In genomic region chr17:8125947-8126305, GRCh38 we compare ENCODE assay signal across 8 cellular contexts. TPM values are rescaled to one million over a fixed set of nuclear protein-coding genes. Genes with fewer than 3 reads are reported as not detected.
DNase-seq lines count a peak whose midpoint lies in the region; ATAC-seq and TF ChIP-seq lines count a peak whose summit lies in the region.

No MANE protein-coding gene starts in this region.

- no peak overlapping the region for H2AK5ac ChIP-seq in mesenchymal stem cell (ENCODE audit: low read length, severe bottlenecking)

- no peak for TF ChIP-seq CTCF in vagina (IDR thresholded peaks at IDR 0.05)

- peaks cover 43% of the 10 kb centered on the region for H3K36me3 Mint-ChIP-seq in central memory CD8-positive, alpha-beta T cell (ENCODE audit: insufficient read depth)

- H3K79me1 ChIP-seq in mesenchymal stem cell (replicated peaks; ENCODE audit: low read length, poor library complexity, severe bottlenecking) = no peaks in the 10 kb centered on the region

- peaks cover 57% of the 10 kb centered on the region for H3K4me1 Mint-ChIP-seq in central memory CD8-positive, alpha-beta T cell

- no peak overlapping the region for H2BK15ac ChIP-seq in mesenchymal stem cell (ENCODE audit: low read depth, poor library complexity, severe bottlenecking)

- H3K27ac Mint-ChIP-seq in central memory CD8-positive, alpha-beta T cell (ENCODE audit: low read depth) = peak overlapping the region; percentile 99

- peaks cover 47% of the 10 kb centered on the region for H3K27me3 Mint-ChIP-seq in central memory CD8-positive, alpha-beta T cell

- no peak overlapping the region for H2BK120ac ChIP-seq in mesenchymal stem cell (ENCODE audit: low read depth, low read length)

- ATAC-seq in central memory CD8-positive, alpha-beta T cell (replicated peaks; ENCODE audit: extremely low read depth, poor library complexity, severe bottlenecking) = no peak
- no peak for ATAC-seq in HG03571 (IDR thresholded peaks at IDR 0.05; ENCODE audit: unreplicated experiment)
- no peak for ATAC-seq in GM19467 (IDR thresholded peaks at IDR 0.05; ENCODE audit: unreplicated experiment)

- no peak for TF ChIP-seq POLR2A in vagina (IDR thresholded peaks at IDR 0.05)

- H3K4me3 Mint-ChIP-seq in central memory CD8-positive, alpha-beta T cell = peak overlapping the region; percentile 96

- H2BK12ac ChIP-seq in mesenchymal stem cell (ENCODE audit: low read length in 2 of 2) = no peak overlapping the region

- peak overlapping the region; percentile 29 for H2AFZ ChIP-seq in mesenchymal stem cell (ENCODE audit: low read depth, low read length)

- WGBS in mesenchymal stem cell = 1% methylated on average over 19 of the region's 19 CpGs

- H3K4me1 ChIP-seq in mesenchymal stem cell (ENCODE audit: control insufficient read depth, insufficient read depth, low read depth, low read length) (peaks cover 46% of the 10 kb centered on the region), vagina (peaks cover 53% of the 10 kb centered on the region)

- peak overlapping the region in 1 of 2 experiments; percentile 32 for H3K4ac ChIP-seq in mesenchymal stem cell (ENCODE audit: low read depth in 1 of 2, low read length in 2 of 2)

- peak overlapping the region; percentile 99 for H3K4me2 ChIP-seq in mesenchymal stem cell (ENCODE audit: low read length, poor library complexity, severe bottlenecking)

- peaks cover 23 to 30% of the 10 kb centered on the region in 2 experiments for H3K27me3 ChIP-seq in mesenchymal stem cell (ENCODE audit: control insufficient read depth in 1 of 2, insufficient read depth in 1 of 2, low read length in 2 of 2)
- no peaks in the 10 kb centered on the region for H3K27me3 ChIP-seq in vagina

- no peaks in the 10 kb centered on the region for H3K9me3 Mint-ChIP-seq in central memory CD8-positive, alpha-beta T cell

- H3K9me3 ChIP-seq in mesenchymal stem cell (ENCODE audit: control insufficient read depth, low read length) (no peaks in the 10 kb centered on the region), vagina (no peaks in the 10 kb centered on the region)

- DNase-seq in NCI-H526 treated with DMSO at 0.1 percent for 48 hours (lab: John Stamatoyannopoulos, UW) = peak; percentile 51
- DNase-seq in NCI-H526 (lab: John Stamatoyannopoulos, UW) = no peak
- DNase-seq in NCI-H2227 (lab: John Stamatoyannopoulos, UW; ENCODE audit: unreplicated experiment) = peak; percentile 60
- DNase-seq in central memory CD8-positive, alpha-beta T cell (ENCODE audit: low spot score in 2 of 2) = no peak
- DNase-seq in mesenchymal stem cell = peak; percentile 68
- no peak for DNase-seq in vagina (ENCODE audit: extremely low spot score in 2 of 2)

- peak overlapping the region; percentile 67 for H3K9ac ChIP-seq in mesenchymal stem cell (ENCODE audit: low read length)

- H4K8ac ChIP-seq in mesenchymal stem cell (ENCODE audit: low read length) = no peak overlapping the region

- intact Hi-C loops in vagina (cut with DNase I) = no loop called here

- no peak overlapping the region for H3K14ac ChIP-seq in mesenchymal stem cell (ENCODE audit: low read length in 2 of 2)

- H3K27ac ChIP-seq in mesenchymal stem cell (ENCODE audit: low read length, poor library complexity, severe bottlenecking) (no peak overlapping the region), vagina (peak overlapping the region; percentile 89)

- H3K23ac ChIP-seq in mesenchymal stem cell (ENCODE audit: low read length in 2 of 2) = no peak overlapping the region

- peak overlapping the region; percentile 71 for H4K91ac ChIP-seq in mesenchymal stem cell (ENCODE audit: low read length)

- peak overlapping the region in 1 of 2 experiments; percentile 70 for H3K18ac ChIP-seq in mesenchymal stem cell (ENCODE audit: low read depth in 1 of 2, low read length in 2 of 2)

- H2BK5ac ChIP-seq in mesenchymal stem cell (ENCODE audit: low read depth, low read length, poor library complexity, severe bottlenecking) = no peak overlapping the region

- H3K4me3 ChIP-seq in mesenchymal stem cell (ENCODE audit: insufficient read depth in 1 of 2, low read depth in 1 of 2, low read length in 2 of 2) = peak overlapping the region; percentile 66 to 85
- H3K4me3 ChIP-seq in vagina = peak overlapping the region; percentile 58 to 76

- no peaks in the 10 kb centered on the region for H3K36me3 ChIP-seq in mesenchymal stem cell (ENCODE audit: control insufficient read depth in 1 of 2, insufficient read depth in 2 of 2, low read depth in 1 of 2, low read length in 2 of 2)
- H3K36me3 ChIP-seq in vagina = no peaks in the 10 kb centered on the region

RNA-seq across cellular contexts. Expression of gene HES7, which starts 2.0 kb away (rescaled TPM):
- 1.5 TPM for polyA plus RNA-seq in mesenchymal stem cell (2013, experiment 1 of 2)
- 1.4 TPM for polyA plus RNA-seq in mesenchymal stem cell (2013, experiment 2 of 2)
- not detected for total RNA-seq in vagina

RNA-seq across cellular contexts. Expression of gene ALOXE3, which starts 7.6 kb away (rescaled TPM):
- polyA plus RNA-seq in mesenchymal stem cell (2013, experiment 1 of 2) = 0.01 TPM
- not detected for polyA plus RNA-seq in mesenchymal stem cell (2013, experiment 2 of 2)
- 1.5 TPM for total RNA-seq in vagina

RNA-seq across cellular contexts. Expression of gene PER1, which starts 26.3 kb away (rescaled TPM):
- 34.9 TPM for polyA plus RNA-seq in mesenchymal stem cell (2013, experiment 1 of 2)
- 25.8 TPM for polyA plus RNA-seq in mesenchymal stem cell (2013, experiment 2 of 2)
- total RNA-seq in vagina = 215 TPM

RNA-seq across cellular contexts. Expression of gene VAMP2, which starts 36.8 kb away (rescaled TPM):
- 48.0 TPM for polyA plus RNA-seq in mesenchymal stem cell (2013, experiment 1 of 2)
- polyA plus RNA-seq in mesenchymal stem cell (2013, experiment 2 of 2) = 47.4 TPM
- 35.6 TPM for total RNA-seq in vagina

RNA-seq across cellular contexts. Expression of gene ALOX12B, which starts 38.4 kb away (rescaled TPM):
- not detected for polyA plus RNA-seq in mesenchymal stem cell (2013, experiment 1 of 2)
- polyA plus RNA-seq in mesenchymal stem cell (2013, experiment 2 of 2) = not detected
- total RNA-seq in vagina = 15.0 TPM

Comparison
In these comparisons a context has a peak if more than half of its experiments do, and no peak if none do; other contexts are left out.
1. DNase-seq: peak in NCI-H526 treated with DMSO at 0.1 percent for 48 hours (single experiment), NCI-H2227 (single experiment) and mesenchymal stem cell (single experiment); none in NCI-H526 (0 of 2), central memory CD8-positive, alpha-beta T cell (0 of 2) and vagina (0 of 2).